Comparison of ENCODE assay signal across 2 cellular contexts in the genomic region with DNA sequence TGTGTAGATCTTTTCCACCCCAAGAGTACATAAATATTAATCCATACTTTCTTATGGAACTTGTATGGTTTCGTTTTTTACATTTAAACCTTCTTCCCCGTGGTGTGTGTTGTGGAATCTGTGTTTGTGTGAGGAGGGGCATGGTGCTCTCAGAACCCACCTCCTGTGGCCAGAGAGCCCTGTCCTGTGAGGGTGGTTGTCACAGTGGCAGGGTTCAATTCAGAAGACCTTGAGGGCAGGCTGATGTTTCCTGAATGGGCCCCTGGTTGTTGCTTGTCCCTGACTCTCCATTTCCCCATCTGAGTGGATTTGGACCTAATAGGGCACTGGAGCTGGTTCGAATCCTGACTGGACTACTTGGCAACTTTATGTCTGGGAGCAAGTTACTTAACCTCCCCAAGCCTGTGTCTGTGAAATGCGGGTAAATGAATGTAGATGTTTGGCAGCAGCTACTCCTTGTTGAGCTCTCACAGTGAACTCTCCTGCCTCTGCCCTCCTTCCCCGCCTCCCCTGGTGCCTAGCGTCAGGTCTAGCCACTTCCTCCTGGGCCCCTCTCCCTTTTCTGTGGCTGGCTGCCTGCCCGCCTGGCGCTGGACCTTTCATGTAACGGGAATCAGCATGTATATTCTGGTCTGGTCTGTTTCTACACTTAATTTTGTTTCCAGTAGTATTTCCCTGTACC.
TF ChIP-seq lines count a peak whose summit lies in the region.

No MANE protein-coding gene starts in this region.

TF ChIP-seq in A549, 52 proteins besides CTCF, POLR2A, EP300 and RAD21 (continued from another document):
- TF ChIP-seq ELK1 (IDR thresholded peaks at IDR 0.05; ENCODE audit: low read depth, low read length) (no peak), HOXB13 (CRISPR knock-in tag; IDR thresholded peaks at IDR 0.05; ENCODE audit: low read depth) (no peak), RARB (CRISPR knock-in tag; IDR thresholded peaks at IDR 0.05) (peak; percentile 72), HOXB5 (CRISPR knock-in tag; IDR thresholded peaks at IDR 0.05) (no peak), CBX2 (IDR thresholded peaks at IDR 0.05; ENCODE audit: borderline replicate concordance, low read depth) (no peak), RCOR1 (IDR thresholded peaks at IDR 0.05; ENCODE audit: low read depth, low read length) (no peak), GATA3 (IDR thresholded peaks at IDR 0.05; ENCODE audit: borderline replicate concordance) (peak; percentile 12; the same call in 1 of the 2 replicates), HES2 (IDR thresholded peaks at IDR 0.05) (no peak), ZC3H11A (IDR thresholded peaks at IDR 0.05) (no peak), EHMT2 (IDR thresholded peaks at IDR 0.05; ENCODE audit: low read depth) (no peak), KDM5A (IDR thresholded peaks at IDR 0.05) (no peak), JUNB (IDR thresholded peaks at IDR 0.05) (no peak), ZFP36 (IDR thresholded peaks at IDR 0.05; ENCODE audit: borderline replicate concordance, partially characterized antibody) (no peak), NPAS2 (CRISPR knock-in tag; IDR thresholded peaks at IDR 0.05; ENCODE audit: borderline replicate concordance) (no peak), MAZ (IDR thresholded peaks at IDR 0.05; ENCODE audit: borderline replicate concordance, low read depth, low read length) (no peak), FOXS1 (CRISPR knock-in tag; IDR thresholded peaks at IDR 0.05) (no peak), MAX (IDR thresholded peaks at IDR 0.05) (0 out of 2 replicates have a peak, but pooled peaks have one; percentile 6), HEYL (CRISPR knock-in tag; IDR thresholded peaks at IDR 0.05) (no peak), NR3C1 (IDR thresholded peaks at IDR 0.05) (no peak), BHLHE40 (IDR thresholded peaks at IDR 0.05; ENCODE audit: low read depth, low read length) (no peak), HDAC2 (IDR thresholded peaks at IDR 0.05) (no peak)
- TF ChIP-seq, protein P1, sequence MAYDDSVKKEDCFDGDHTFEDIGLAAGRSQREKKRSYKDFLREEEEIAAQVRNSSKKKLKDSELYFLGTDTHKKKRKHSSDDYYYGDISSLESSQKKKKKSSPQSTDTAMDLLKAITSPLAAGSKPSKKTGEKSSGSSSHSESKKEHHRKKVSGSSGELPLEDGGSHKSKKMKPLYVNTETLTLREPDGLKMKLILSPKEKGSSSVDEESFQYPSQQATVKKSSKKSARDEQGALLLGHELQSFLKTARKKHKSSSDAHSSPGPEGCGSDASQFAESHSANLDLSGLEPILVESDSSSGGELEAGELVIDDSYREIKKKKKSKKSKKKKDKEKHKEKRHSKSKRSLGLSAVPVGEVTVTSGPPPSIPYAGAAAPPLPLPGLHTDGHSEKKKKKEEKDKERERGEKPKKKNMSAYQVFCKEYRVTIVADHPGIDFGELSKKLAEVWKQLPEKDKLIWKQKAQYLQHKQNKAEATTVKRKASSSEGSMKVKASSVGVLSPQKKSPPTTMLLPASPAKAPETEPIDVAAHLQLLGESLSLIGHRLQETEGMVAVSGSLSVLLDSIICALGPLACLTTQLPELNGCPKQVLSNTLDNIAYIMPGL (CRISPR knock-in tag; IDR thresholded peaks at IDR 0.05; ENCODE audit: borderline replicate concordance), result peak; percentile 70; the same call in 1 of the 2 replicates
- TF ChIP-seq, protein P2, sequence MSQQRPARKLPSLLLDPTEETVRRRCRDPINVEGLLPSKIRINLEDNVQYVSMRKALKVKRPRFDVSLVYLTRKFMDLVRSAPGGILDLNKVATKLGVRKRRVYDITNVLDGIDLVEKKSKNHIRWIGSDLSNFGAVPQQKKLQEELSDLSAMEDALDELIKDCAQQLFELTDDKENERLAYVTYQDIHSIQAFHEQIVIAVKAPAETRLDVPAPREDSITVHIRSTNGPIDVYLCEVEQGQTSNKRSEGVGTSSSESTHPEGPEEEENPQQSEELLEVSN (IDR thresholded peaks at IDR 0.05; ENCODE audit: borderline replicate concordance, low read depth), result no peak

TF ChIP-seq in HepG2, 621 proteins besides CTCF, POLR2A, EP300 and RAD21 (continued from another document and continues in another):
- TF ChIP-seq HIC2 (CRISPR knock-in tag; IDR thresholded peaks at IDR 0.05; ENCODE audit: low read depth), result 0 out of 2 replicates have a peak, but pooled peaks have one; percentile 27
- no peak for TF ChIP-seq HHEX (CRISPR knock-in tag; IDR thresholded peaks at IDR 0.05)
- TF ChIP-seq CREBL2 (CRISPR knock-in tag; IDR thresholded peaks at IDR 0.05; ENCODE audit: borderline replicate concordance), result no peak
- no peak for TF ChIP-seq MTA3 (CRISPR knock-in tag; IDR thresholded peaks at IDR 0.05)
- TF ChIP-seq ZNF878 (CRISPR knock-in tag; IDR thresholded peaks at IDR 0.05), result 0 out of 2 replicates have a peak, but pooled peaks have one; percentile 48
- no peak for TF ChIP-seq PAX8 (CRISPR knock-in tag; IDR thresholded peaks at IDR 0.05; ENCODE audit: borderline replicate concordance)
- TF ChIP-seq ZNF317 (CRISPR knock-in tag; IDR thresholded peaks at IDR 0.05), result peak; percentile 40; the same call in 1 of the 2 replicates
- no peak for TF ChIP-seq ZNF513 (CRISPR knock-in tag; conservative IDR thresholded peaks at IDR 0.05)
- no peak for TF ChIP-seq MZF1 (CRISPR knock-in tag; IDR thresholded peaks at IDR 0.05; ENCODE audit: borderline replicate concordance)
- TF ChIP-seq, protein P3, sequence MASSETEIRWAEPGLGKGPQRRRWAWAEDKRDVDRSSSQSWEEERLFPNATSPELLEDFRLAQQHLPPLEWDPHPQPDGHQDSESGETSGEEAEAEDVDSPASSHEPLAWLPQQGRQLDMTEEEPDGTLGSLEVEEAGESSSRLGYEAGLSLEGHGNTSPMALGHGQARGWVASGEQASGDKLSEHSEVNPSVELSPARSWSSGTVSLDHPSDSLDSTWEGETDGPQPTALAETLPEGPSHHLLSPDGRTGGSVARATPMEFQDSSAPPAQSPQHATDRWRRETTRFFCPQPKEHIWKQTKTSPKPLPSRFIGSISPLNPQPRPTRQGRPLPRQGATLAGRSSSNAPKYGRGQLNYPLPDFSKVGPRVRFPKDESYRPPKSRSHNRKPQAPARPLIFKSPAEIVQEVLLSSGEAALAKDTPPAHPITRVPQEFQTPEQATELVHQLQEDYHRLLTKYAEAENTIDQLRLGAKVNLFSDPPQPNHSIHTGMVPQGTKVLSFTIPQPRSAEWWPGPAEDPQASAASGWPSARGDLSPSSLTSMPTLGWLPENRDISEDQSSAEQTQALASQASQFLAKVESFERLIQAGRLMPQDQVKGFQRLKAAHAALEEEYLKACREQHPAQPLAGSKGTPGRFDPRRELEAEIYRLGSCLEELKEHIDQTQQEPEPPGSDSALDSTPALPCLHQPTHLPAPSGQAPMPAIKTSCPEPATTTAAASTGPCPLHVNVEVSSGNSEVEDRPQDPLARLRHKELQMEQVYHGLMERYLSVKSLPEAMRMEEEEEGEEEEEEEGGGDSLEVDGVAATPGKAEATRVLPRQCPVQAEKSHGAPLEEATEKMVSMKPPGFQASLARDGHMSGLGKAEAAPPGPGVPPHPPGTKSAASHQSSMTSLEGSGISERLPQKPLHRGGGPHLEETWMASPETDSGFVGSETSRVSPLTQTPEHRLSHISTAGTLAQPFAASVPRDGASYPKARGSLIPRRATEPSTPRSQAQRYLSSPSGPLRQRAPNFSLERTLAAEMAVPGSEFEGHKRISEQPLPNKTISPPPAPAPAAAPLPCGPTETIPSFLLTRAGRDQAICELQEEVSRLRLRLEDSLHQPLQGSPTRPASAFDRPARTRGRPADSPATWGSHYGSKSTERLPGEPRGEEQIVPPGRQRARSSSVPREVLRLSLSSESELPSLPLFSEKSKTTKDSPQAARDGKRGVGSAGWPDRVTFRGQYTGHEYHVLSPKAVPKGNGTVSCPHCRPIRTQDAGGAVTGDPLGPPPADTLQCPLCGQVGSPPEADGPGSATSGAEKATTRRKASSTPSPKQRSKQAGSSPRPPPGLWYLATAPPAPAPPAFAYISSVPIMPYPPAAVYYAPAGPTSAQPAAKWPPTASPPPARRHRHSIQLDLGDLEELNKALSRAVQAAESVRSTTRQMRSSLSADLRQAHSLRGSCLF (CRISPR knock-in tag; IDR thresholded peaks at IDR 0.05; ENCODE audit: borderline replicate concordance), result no peak
- TF ChIP-seq RXRB (CRISPR knock-in tag; IDR thresholded peaks at IDR 0.05; ENCODE audit: borderline replicate concordance), result no peak
- no peak for TF ChIP-seq ZNF354B (CRISPR knock-in tag; IDR thresholded peaks at IDR 0.05)
- TF ChIP-seq ZNF598 (CRISPR knock-in tag; IDR thresholded peaks at IDR 0.05; ENCODE audit: borderline replicate concordance), result no peak
- peak; percentile 40 for TF ChIP-seq HNRNPH1 (optimal IDR thresholded peaks at IDR 0.05; ENCODE audit: low read depth, low read length)
- TF ChIP-seq HOXA7 (CRISPR knock-in tag; IDR thresholded peaks at IDR 0.05), result no peak
- no peak for TF ChIP-seq ZNF776 (CRISPR knock-in tag; IDR thresholded peaks at IDR 0.05)
- TF ChIP-seq THRA (CRISPR knock-in tag; IDR thresholded peaks at IDR 0.05; ENCODE audit: borderline replicate concordance), result no peak
- TF ChIP-seq ZC3H4 (CRISPR knock-in tag; IDR thresholded peaks at IDR 0.05; ENCODE audit: borderline replicate concordance), result peak; percentile 49; the same call in 1 of the 2 replicates
- TF ChIP-seq THAP9 (CRISPR knock-in tag; IDR thresholded peaks at IDR 0.05; ENCODE audit: borderline replicate concordance), result peak; percentile 49; the same call in 1 of the 2 replicates
- TF ChIP-seq, protein P4, sequence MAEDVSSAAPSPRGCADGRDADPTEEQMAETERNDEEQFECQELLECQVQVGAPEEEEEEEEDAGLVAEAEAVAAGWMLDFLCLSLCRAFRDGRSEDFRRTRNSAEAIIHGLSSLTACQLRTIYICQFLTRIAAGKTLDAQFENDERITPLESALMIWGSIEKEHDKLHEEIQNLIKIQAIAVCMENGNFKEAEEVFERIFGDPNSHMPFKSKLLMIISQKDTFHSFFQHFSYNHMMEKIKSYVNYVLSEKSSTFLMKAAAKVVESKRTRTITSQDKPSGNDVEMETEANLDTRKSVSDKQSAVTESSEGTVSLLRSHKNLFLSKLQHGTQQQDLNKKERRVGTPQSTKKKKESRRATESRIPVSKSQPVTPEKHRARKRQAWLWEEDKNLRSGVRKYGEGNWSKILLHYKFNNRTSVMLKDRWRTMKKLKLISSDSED (CRISPR knock-in tag; IDR thresholded peaks at IDR 0.05), result no peak
- no peak for TF ChIP-seq NR0B2 (CRISPR knock-in tag; IDR thresholded peaks at IDR 0.05)
- TF ChIP-seq NR2F1 (CRISPR knock-in tag; IDR thresholded peaks at IDR 0.05), result peak in 1 of 2 experiments; percentile 49; a peak in 2 of 4 replicates
- TF ChIP-seq, protein P5, sequence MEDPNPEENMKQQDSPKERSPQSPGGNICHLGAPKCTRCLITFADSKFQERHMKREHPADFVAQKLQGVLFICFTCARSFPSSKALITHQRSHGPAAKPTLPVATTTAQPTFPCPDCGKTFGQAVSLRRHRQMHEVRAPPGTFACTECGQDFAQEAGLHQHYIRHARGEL (CRISPR knock-in tag; IDR thresholded peaks at IDR 0.05), result no peak
